Comparison of ENCODE assay signal across 1 cellular context in genomic region chr11:26553182-26553581, GRCh38.
TF ChIP-seq lines count a peak whose summit lies in the region.

No MANE protein-coding gene starts in this region.

TF ChIP-seq in WTC11, 78 proteins besides CTCF, POLR2A, EP300 and RAD21 (continued from another document):
- TF ChIP-seq FOXP4 (CRISPR knock-in tag; IDR thresholded peaks at IDR 0.05) (no peak), JUN (CRISPR knock-in tag; IDR thresholded peaks at IDR 0.05) (no peak), AFF4 (CRISPR knock-in tag; IDR thresholded peaks at IDR 0.05; ENCODE audit: borderline replicate concordance) (no peak), TP53 (CRISPR knock-in tag; IDR thresholded peaks at IDR 0.05) (no peak)
